14 cellular contexts compared by ENCODE assay signal in genomic region chr11:61042961-61043540, GRCh38. TPM values are rescaled to one million over a fixed set of nuclear protein-coding genes. Genes with fewer than 3 reads are reported as not detected.
DNase-seq lines count a peak whose midpoint lies in the region; ATAC-seq and TF ChIP-seq lines count a peak whose summit lies in the region.
"Had no signal": no experiment of that assay in that cellular context is flagged by ENCODE, and none has a peak within 500 bp of the region (broad histone marks: within the 10 kb centered on the region; RNA-seq: fewer than 3 reads in every experiment).

No MANE protein-coding gene starts in this region.

- no peak overlapping the region for H4K8ac ChIP-seq in H9 (replicated peaks; ENCODE audit: insufficient read length, low read depth, low read length)

- H3K9ac ChIP-seq in H9 (ENCODE audit: extremely low read depth, insufficient read length, low read length), result no peak overlapping the region

- no peaks in the 10 kb centered on the region for H3K36me3 ChIP-seq in MG63
- H3K36me3 ChIP-seq: left lung, prostate gland, upper lobe of left lung had no signal

- CTCF ChIA-PET in activated CD8-positive, alpha-beta T cell treated with anti-CD3 and anti-CD28 coated beads for 36 hours (lab: Charles Lee), result interaction anchor here (1.0 to 2.3 kb wide), 9 partner anchors 9 to 86 kb away, joined by 3 to 10 read pairs (median 5); no protein-coding TSS in a partner anchor

- H3K4me3 Mint-ChIP-seq in IgD-negative memory B cell, result peak overlapping the region; percentile 83 to 97 (median 96)
- H3K4me3 Mint-ChIP-seq in activated CD8-positive, alpha-beta T cell treated with anti-CD3 and anti-CD28 coated beads for 36 hours, result peak overlapping the region; percentile 58
- H3K4me3 Mint-ChIP-seq in naive thymus-derived CD8-positive, alpha-beta T cell, result peak overlapping the region in 9 of 10 donors; percentile 17 to 86 (median 75)
- H3K4me3 Mint-ChIP-seq in H9, result no peak overlapping the region; a peak in 1 of 5 replicates

- TF ChIP-seq CTCF in activated CD8-positive, alpha-beta T cell treated with anti-CD3 and anti-CD28 coated beads for 36 hours (IDR thresholded peaks at IDR 0.05), result no peak
- TF ChIP-seq CTCF in H9 (conservative IDR thresholded peaks at IDR 0.05), result no peak

- no peak overlapping the region for H3K4me2 ChIP-seq in H9 (ENCODE audit: insufficient read depth, insufficient read length, low read length)

- intact Hi-C loops in activated CD8-positive, alpha-beta T cell treated with anti-CD3 and anti-CD28 coated beads for 36 hours (cut with micrococcal nuclease), result no loop called here

- H3K4ac ChIP-seq in H9 (ENCODE audit: low read depth, low read length), result no peak overlapping the region

- H3K9me3 Mint-ChIP-seq in IgD-negative memory B cell (peaks cover 0 to 2% (median 0%) of the 10 kb centered on the region in 3 donors), H9 (no peaks in the 10 kb centered on the region)
- no peaks in the 10 kb centered on the region for H3K9me3 Mint-ChIP-seq in activated CD8-positive, alpha-beta T cell treated with anti-CD3 and anti-CD28 coated beads for 36 hours
- H3K9me3 Mint-ChIP-seq in naive thymus-derived CD8-positive, alpha-beta T cell, result no peaks in the 10 kb centered on the region

- ATAC-seq in activated CD8-positive, alpha-beta T cell treated with anti-CD3 and anti-CD28 coated beads for 36 hours, result no peak
- no peak for ATAC-seq in naive thymus-derived CD8-positive, alpha-beta T cell
- no peak for ATAC-seq in GM18498 (IDR thresholded peaks at IDR 0.05; ENCODE audit: unreplicated experiment)

- no peaks in the 10 kb centered on the region for H3K36me3 Mint-ChIP-seq in IgD-negative memory B cell
- H3K36me3 Mint-ChIP-seq in activated CD8-positive, alpha-beta T cell treated with anti-CD3 and anti-CD28 coated beads for 36 hours (ENCODE audit: low read depth), result peaks cover 22% of the 10 kb centered on the region
- no peaks in the 10 kb centered on the region for H3K36me3 Mint-ChIP-seq in naive thymus-derived CD8-positive, alpha-beta T cell
- H3K36me3 Mint-ChIP-seq in H9 (ENCODE audit: insufficient read depth in 1 of 3, low read depth in 3 of 3), result no peaks in the 10 kb centered on the region

- H4K91ac ChIP-seq in H9 (ENCODE audit: insufficient read length, low read depth, low read length), result no peak overlapping the region

- no peak overlapping the region for H3T11ph ChIP-seq in H9 (ENCODE audit: low read length)

- H3K14ac ChIP-seq in H9 (ENCODE audit: insufficient read depth, low read length), result no peak overlapping the region

- no peak overlapping the region for H2BK20ac ChIP-seq in H9 (ENCODE audit: low read depth, low read length, poor library complexity, severe bottlenecking)

- POLR2A ChIA-PET in activated CD8-positive, alpha-beta T cell treated with anti-CD3 and anti-CD28 coated beads for 36 hours (lab: Charles Lee), result interaction anchor here (0.9 to 4.2 kb wide), 17 partner anchors 9 to 89 kb away, joined by 3 to 20 read pairs (median 7); no protein-coding TSS in a partner anchor
- POLR2A ChIA-PET in naive thymus-derived CD8-positive, alpha-beta T cell (lab: Charles Lee), result interaction anchor here (0.7 to 6.0 kb wide), 29 partner anchors 10 to 136 kb away, joined by 3 to 122 read pairs (median 11); partner anchors contain the start of genes CD5 and PRPF19

- H2BK12ac ChIP-seq in H9 (ENCODE audit: insufficient read length, low read depth, low read length), result no peak overlapping the region

- H3K23ac ChIP-seq in H9 (ENCODE audit: insufficient read length, low read depth, low read length), result no peak overlapping the region

- H3K4me1 Mint-ChIP-seq in IgD-negative memory B cell (peaks cover 7 to 23% (median 15%) of the 10 kb centered on the region in 3 donors), H9 (peaks cover 8 to 16% of the 10 kb centered on the region in 2 experiments)
- H3K4me1 Mint-ChIP-seq in activated CD8-positive, alpha-beta T cell treated with anti-CD3 and anti-CD28 coated beads for 36 hours (ENCODE audit: low read depth), result peaks cover 57% of the 10 kb centered on the region
- H3K4me1 Mint-ChIP-seq in naive thymus-derived CD8-positive, alpha-beta T cell, result peaks cover 28 to 52% (median 48%) of the 10 kb centered on the region in 4 donors

- H2AK5ac ChIP-seq in H9 (ENCODE audit: insufficient read length, low read length), result no peak overlapping the region

- no peak overlapping the region for H3K18ac ChIP-seq in H9 (ENCODE audit: insufficient read length, low read depth, low read length)

- H3K27me3 ChIP-seq in H9 (ENCODE audit: insufficient read depth, low read length), result no peaks in the 10 kb centered on the region
- H3K27me3 ChIP-seq in MG63, result no peaks in the 10 kb centered on the region
- H3K27me3 ChIP-seq: left lung, upper lobe of left lung had no signal

- no peak overlapping the region for H4K5ac ChIP-seq in H9 (ENCODE audit: insufficient read length, low read depth, low read length)

- H3K23me2 ChIP-seq in H9 (ENCODE audit: insufficient read length, low read depth, low read length, poor library complexity, severe bottlenecking), result no peaks in the 10 kb centered on the region

- H3K27ac Mint-ChIP-seq in IgD-negative memory B cell, result peak overlapping the region; percentile 69 to 99 (median 97)
- peak overlapping the region; percentile 93 for H3K27ac Mint-ChIP-seq in activated CD8-positive, alpha-beta T cell treated with anti-CD3 and anti-CD28 coated beads for 36 hours
- peak overlapping the region; percentile 95 to 99 (median 98) for H3K27ac Mint-ChIP-seq in naive thymus-derived CD8-positive, alpha-beta T cell
- no peak overlapping the region for H3K27ac Mint-ChIP-seq in H9

- no peak overlapping the region for H3K56ac ChIP-seq in H9 (ENCODE audit: insufficient read length, low read depth, low read length)

- no peak overlapping the region for H3K4me3 ChIP-seq in MG63
- H3K4me3 ChIP-seq: left lung, prostate gland, upper lobe of left lung had no signal

- no peak overlapping the region for H2BK5ac ChIP-seq in H9 (ENCODE audit: insufficient read length, low read length)

- no peaks in the 10 kb centered on the region for H4K20me1 ChIP-seq in H9 (ENCODE audit: control insufficient read depth, insufficient read depth, insufficient read length)

- no CpG with 5 or more reads among the region's 14 CpGs for WGBS in H9 (ENCODE audit: extremely low coverage, insufficient read length, low lambda C conversion rate)

- no peak overlapping the region for H3K27ac ChIP-seq in H9 (ENCODE audit: insufficient read length, low read depth, low read length)
- H3K27ac ChIP-seq: prostate gland had no signal

- H2BK15ac ChIP-seq in H9 (ENCODE audit: low read depth, low read length), result no peak overlapping the region

- no peak overlapping the region for H2AFZ ChIP-seq in H9 (ENCODE audit: low read length)

- H2BK120ac ChIP-seq in H9 (ENCODE audit: low read depth, low read length, poor library complexity, severe bottlenecking), result no peak overlapping the region

- no peaks in the 10 kb centered on the region for H3K27me3 Mint-ChIP-seq in IgD-negative memory B cell
- no peaks in the 10 kb centered on the region for H3K27me3 Mint-ChIP-seq in activated CD8-positive, alpha-beta T cell treated with anti-CD3 and anti-CD28 coated beads for 36 hours
- no peaks in the 10 kb centered on the region for H3K27me3 Mint-ChIP-seq in naive thymus-derived CD8-positive, alpha-beta T cell
- H3K27me3 Mint-ChIP-seq in H9 (ENCODE audit: low read depth), result peaks cover 33% of the 10 kb centered on the region

- no peaks in the 10 kb centered on the region for H3K4me1 ChIP-seq in H9 (ENCODE audit: insufficient read depth, low read length)
- H3K4me1 ChIP-seq: prostate gland had no signal

- no peaks in the 10 kb centered on the region for H3K79me1 ChIP-seq in H9 (ENCODE audit: insufficient read depth, low read depth, low read length, poor library complexity, severe bottlenecking)

- DNase-seq in DMS53 treated with DMSO at 0.1 percent for 48 hours (lab: John Stamatoyannopoulos, UW; ENCODE audit: unreplicated experiment), result peak; percentile 46
- no peak for DNase-seq in activated CD8-positive, alpha-beta T cell treated with anti-CD3 and anti-CD28 coated beads for 36 hours
- DNase-seq in naive thymus-derived CD8-positive, alpha-beta T cell, result no peak
- DNase-seq in effector CD8-positive, alpha-beta T cell (lab: John Stamatoyannopoulos, UW), result no peak
- no peak for DNase-seq in H9
- DNase-seq in MG63, result no peak
- DNase-seq: DMS79, GOT3, NCI-H1048, upper lobe of left lung had no signal

- no peaks in the 10 kb centered on the region for H3K79me2 ChIP-seq in H9 (ENCODE audit: insufficient read depth, low read length)

- H3K9me3 ChIP-seq in H9 (ENCODE audit: control insufficient read depth, low read depth, low read length) (no peaks in the 10 kb centered on the region), MG63 (no peaks in the 10 kb centered on the region)
- H3K9me3 ChIP-seq: left lung, prostate gland, upper lobe of left lung had no signal

RNA-seq across cellular contexts. Expression of gene CD5, which starts 59.2 kb away (rescaled TPM):
- polyA plus RNA-seq in IgD-negative memory B cell, result 7.7 TPM
- total RNA-seq in activated CD8-positive, alpha-beta T cell treated with anti-CD3 and anti-CD28 coated beads for 36 hours, result 100 to 1,000 TPM; 214 to 215 TPM
- 100 to 1,000 TPM; 165 to 174 TPM for total RNA-seq in naive thymus-derived CD8-positive, alpha-beta T cell
- polyA plus RNA-seq in naive thymus-derived CD8-positive, alpha-beta T cell, result 100 to 1,000 TPM; 136 to 227 (median 192) TPM
- not detected in 2 replicates for total RNA-seq in H9 (2021)
- total RNA-seq in MG63 (2014; rRNA removed; shearing (Covaris generic); ENCODE audit: low replicate concordance), result not detected in 2 replicates

Comparison
In these comparisons a context has a peak if more than half of its experiments do, and no peak if none do; other contexts are left out.
1. H3K27ac Mint-ChIP-seq: peak in IgD-negative memory B cell (3 of 3), activated CD8-positive, alpha-beta T cell treated with anti-CD3 and anti-CD28 coated beads for 36 hours (single experiment) and naive thymus-derived CD8-positive, alpha-beta T cell (10 of 10); none in H9 (0 of 3).
2. H3K4me3 Mint-ChIP-seq: peak in IgD-negative memory B cell (4 of 4), activated CD8-positive, alpha-beta T cell treated with anti-CD3 and anti-CD28 coated beads for 36 hours (single experiment) and naive thymus-derived CD8-positive, alpha-beta T cell (9 of 10); none in H9 (0 of 2).
3. RNA of gene CD5, which starts 59.2 kb away (total RNA-seq): 214 to 215 TPM in activated CD8-positive, alpha-beta T cell treated with anti-CD3 and anti-CD28 coated beads for 36 hours and 165 to 174 TPM in naive thymus-derived CD8-positive, alpha-beta T cell; not detected in H9 and not detected in MG63; every median in the first group is over 100 times any median in the second.